ENCODE assay signal across 2 cellular contexts in the genomic region with DNA sequence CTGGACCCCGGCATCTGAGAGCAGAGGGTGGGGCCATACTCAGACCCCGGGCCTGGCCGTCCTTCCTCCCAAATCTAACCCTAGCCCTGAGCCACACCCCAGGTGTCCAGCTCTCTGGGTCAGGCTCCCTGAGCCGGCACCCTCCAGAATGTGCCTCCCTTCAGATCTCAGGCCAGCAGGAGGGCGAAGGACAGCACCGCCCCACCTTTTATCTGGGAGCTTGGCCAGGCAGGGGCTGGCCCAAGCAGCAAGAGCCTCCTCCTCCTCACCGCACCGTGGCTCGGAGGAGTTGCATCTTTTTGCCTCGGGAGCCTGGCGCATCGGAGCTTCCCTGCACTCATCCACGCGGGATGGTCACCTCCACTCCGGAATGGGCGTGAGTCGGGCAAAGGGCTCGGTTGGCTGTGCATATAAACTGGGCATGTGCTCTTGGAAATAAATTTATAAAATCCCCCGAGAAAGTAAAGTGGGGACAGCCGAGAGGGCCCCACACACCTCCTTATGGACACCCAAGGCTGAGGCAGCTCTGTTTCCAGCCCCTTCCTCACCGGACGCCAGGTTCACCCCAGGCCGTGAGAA.
TF ChIP-seq lines count a peak whose summit lies in the region.

No MANE protein-coding gene starts in this region.

TF ChIP-seq in IMR-90, 13 proteins besides CTCF, POLR2A, EP300 and RAD21:
- TF ChIP-seq CEBPB (IDR thresholded peaks at IDR 0.05; ENCODE audit: low read depth, low read length) (no peak), RCOR1 (IDR thresholded peaks at IDR 0.05; ENCODE audit: insufficient replicate concordance, low read length) (no peak), USF2 (IDR thresholded peaks at IDR 0.05; ENCODE audit: low read depth, low read length) (no peak), MAFK (IDR thresholded peaks at IDR 0.05; ENCODE audit: low read depth, low read length) (no peak), RFX5 (IDR thresholded peaks at IDR 0.05; ENCODE audit: low read depth, low read length) (no peak), SMC3 (IDR thresholded peaks at IDR 0.05; ENCODE audit: low read depth, low read length) (no peak), CHD1 (IDR thresholded peaks at IDR 0.05; ENCODE audit: low read depth, low read length) (no peak), ELK1 (IDR thresholded peaks at IDR 0.05; ENCODE audit: borderline replicate concordance, low read depth, low read length) (no peak), NFE2L2 (IDR thresholded peaks at IDR 0.05; ENCODE audit: low read depth, low read length) (no peak), FOS (IDR thresholded peaks at IDR 0.05; ENCODE audit: low read depth, low read length) (no peak), MXI1 (IDR thresholded peaks at IDR 0.05; ENCODE audit: borderline replicate concordance, low read depth, low read length) (no peak), MAZ (IDR thresholded peaks at IDR 0.05; ENCODE audit: borderline replicate concordance, low read depth, low read length) (no peak), BHLHE40 (IDR thresholded peaks at IDR 0.05; ENCODE audit: low read depth, low read length) (no peak)
TF ChIP-seq in IMR-90: peak in this region for 0.

TF ChIP-seq in K562, 482 proteins besides CTCF, POLR2A, EP300 and RAD21:
- TF ChIP-seq TFAP4 (CRISPR knock-in tag; IDR thresholded peaks at IDR 0.05; ENCODE audit: borderline replicate concordance) (0 out of 2 replicates have a peak, but pooled peaks have one; percentile 21), SMAD4 (CRISPR knock-in tag; conservative IDR thresholded peaks at IDR 0.05) (no peak), SRSF3 (IDR thresholded peaks at IDR 0.05; ENCODE audit: insufficient read depth, low read length) (no peak), ZNF140 (CRISPR knock-in tag; IDR thresholded peaks at IDR 0.05) (no peak), ZNF121 (CRISPR knock-in tag; conservative IDR thresholded peaks at IDR 0.05) (peak; percentile 85), KDM1A (IDR thresholded peaks at IDR 0.05) (no peak), JUND (IDR thresholded peaks at IDR 0.05; ENCODE audit: borderline replicate concordance, low read depth, low read length) (no peak), JUND (tag; IDR thresholded peaks at IDR 0.05; ENCODE audit: borderline replicate concordance, low read depth, low read length) (no peak), MITF (IDR thresholded peaks at IDR 0.05) (no peak)
